ENCODE assay signal across 1 cellular context in the genomic region with DNA sequence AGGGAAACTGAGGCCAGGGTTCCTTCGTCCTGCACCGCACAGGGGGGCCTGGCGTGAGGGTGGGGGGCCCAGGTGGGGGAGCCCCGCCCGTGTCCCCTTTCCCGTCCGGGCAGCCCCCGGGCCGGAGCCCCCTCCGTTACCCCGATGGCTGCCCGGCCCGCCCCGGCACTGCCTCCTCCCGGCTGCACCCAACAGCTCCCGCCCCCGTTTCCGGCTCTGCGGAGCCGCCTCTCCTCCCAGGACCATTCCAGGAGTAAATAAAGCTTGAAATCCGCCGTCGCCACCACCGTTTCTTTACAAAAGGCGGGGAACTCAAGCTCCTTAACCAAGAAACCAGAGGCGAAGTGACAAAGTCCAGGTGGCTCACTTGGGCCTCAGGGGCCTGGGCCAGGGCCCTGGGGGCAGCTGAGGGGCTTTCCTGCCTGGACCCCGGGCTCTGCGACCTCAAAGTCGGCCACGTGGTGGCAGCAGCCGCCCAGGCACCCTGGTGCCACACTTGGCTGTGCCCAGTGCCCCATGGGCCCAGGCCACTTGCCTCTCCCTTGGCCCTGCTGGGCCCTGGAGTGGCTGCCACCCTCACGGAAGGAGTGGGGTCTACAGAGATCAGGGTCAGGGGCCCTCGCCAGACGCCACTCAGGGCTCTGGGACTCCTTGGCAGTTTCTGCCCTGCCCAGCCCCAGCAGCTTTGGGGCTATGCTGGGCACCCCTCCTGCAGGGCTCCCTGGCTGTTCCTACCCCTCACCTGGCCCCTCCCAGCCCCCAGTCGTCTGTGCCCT.
TF ChIP-seq lines count a peak whose summit lies in the region.

No MANE protein-coding gene starts in this region.

TF ChIP-seq in HCT116, 20 proteins besides CTCF, POLR2A, EP300 and RAD21:
- no peak for TF ChIP-seq CBX3 (IDR thresholded peaks at IDR 0.05; ENCODE audit: low read depth)
- peak; percentile 51 for TF ChIP-seq YY1 (IDR thresholded peaks at IDR 0.05; ENCODE audit: extremely low read depth, insufficient replicate concordance, low read depth, low read length)
TF ChIP-seq in HCT116: peak in this region for 1.
